In genomic region chr9:91163773-91164471, GRCh38 we compare ENCODE assay signal across 8 cellular contexts.
DNase-seq lines count a peak whose midpoint lies in the region; ATAC-seq, FAIRE-seq and TF ChIP-seq lines count a peak whose summit lies in the region.

No MANE protein-coding gene starts in this region.

- peak overlapping the region; percentile 0 for H3K4me3 ChIP-seq in CD8-positive, alpha-beta memory T cell (ENCODE audit: low read length)

- no peak for TF ChIP-seq CTCF in nephron progenitor cell (IDR thresholded peaks at IDR 0.05)

- H3K27me3 Mint-ChIP-seq in CD8-positive, alpha-beta memory T cell: no peaks in the 10 kb centered on the region
- no peaks in the 10 kb centered on the region for H3K27me3 Mint-ChIP-seq in activated naive CD8-positive, alpha-beta T cell treated with anti-CD3 and anti-CD28 coated beads, Interleukin-2, amount 10 ng/mL, durations not matched to agents 7 days and 5 days
- peaks cover 6% of the 10 kb centered on the region for H3K27me3 Mint-ChIP-seq in nephron progenitor cell (ENCODE audit: low read depth, poor library complexity)

- no peaks in the 10 kb centered on the region for H3K9me3 Mint-ChIP-seq in CD8-positive, alpha-beta memory T cell
- H3K9me3 Mint-ChIP-seq in activated naive CD8-positive, alpha-beta T cell treated with anti-CD3 and anti-CD28 coated beads, Interleukin-2, amount 10 ng/mL, durations not matched to agents 7 days and 5 days: peaks cover 2% of the 10 kb centered on the region
- H3K9me3 Mint-ChIP-seq in nephron progenitor cell: no peaks in the 10 kb centered on the region

- H3K36me3 ChIP-seq in CD8-positive, alpha-beta memory T cell (ENCODE audit: insufficient read depth, low read length): no peaks in the 10 kb centered on the region

- CTCF ChIA-PET in CD8-positive, alpha-beta memory T cell (lab: Charles Lee): interaction anchor here (0.9 kb wide), 1 partner anchor 263 kb away, joined by 3 read pairs; no protein-coding TSS in a partner anchor

- H3K4me1 Mint-ChIP-seq in CD8-positive, alpha-beta memory T cell: peaks cover 44 to 64% (median 48%) of the 10 kb centered on the region in 3 donors
- H3K4me1 Mint-ChIP-seq in activated naive CD8-positive, alpha-beta T cell treated with anti-CD3 and anti-CD28 coated beads, Interleukin-2, amount 10 ng/mL, durations not matched to agents 7 days and 5 days: peaks cover 56% of the 10 kb centered on the region
- H3K4me1 Mint-ChIP-seq in nephron progenitor cell: peaks cover 30% of the 10 kb centered on the region

- H3K4me3 Mint-ChIP-seq in CD8-positive, alpha-beta memory T cell: peak overlapping the region; percentile 35 to 91 (median 72)
- H3K4me3 Mint-ChIP-seq in activated naive CD8-positive, alpha-beta T cell treated with anti-CD3 and anti-CD28 coated beads, Interleukin-2, amount 10 ng/mL, durations not matched to agents 7 days and 5 days: peak overlapping the region; percentile 74
- H3K4me3 Mint-ChIP-seq in nephron progenitor cell: no peak overlapping the region

- peak overlapping the region; percentile 34 for H3K27ac ChIP-seq in CD8-positive, alpha-beta memory T cell (ENCODE audit: low read depth, low read length)

- no peak for FAIRE-seq in RCC 7860 (lab: Jason Lieb, UNC)

- no peaks in the 10 kb centered on the region for H3K27me3 ChIP-seq in CD8-positive, alpha-beta memory T cell (ENCODE audit: insufficient read depth, low read length, poor library complexity, severe bottlenecking)

- ATAC-seq in HG03108 (IDR thresholded peaks at IDR 0.05; ENCODE audit: unreplicated experiment): peak; percentile 48
- ATAC-seq in activated naive CD8-positive, alpha-beta T cell treated with anti-CD3 and anti-CD28 coated beads, Interleukin-2, amount 10 ng/mL, durations not matched to agents 7 days and 5 days (ENCODE audit: low read depth): peak; percentile 38
- no peak for ATAC-seq in HG03025 (IDR thresholded peaks at IDR 0.05; ENCODE audit: low FRiP score, unreplicated experiment)

- H3K4me1 ChIP-seq in CD8-positive, alpha-beta memory T cell (ENCODE audit: insufficient read depth, low read length): peaks cover 41% of the 10 kb centered on the region

- H3K9me3 ChIP-seq in CD8-positive, alpha-beta memory T cell (ENCODE audit: low read length): no peaks in the 10 kb centered on the region

- POLR2A ChIA-PET in CD8-positive, alpha-beta memory T cell (lab: Charles Lee): interaction anchor here (0.7 to 2.6 kb wide), 3 partner anchors 10 to 14 kb away, joined by 3 to 10 read pairs (median 3); no protein-coding TSS in a partner anchor
- POLR2A ChIA-PET in activated naive CD8-positive, alpha-beta T cell treated with anti-CD3 and anti-CD28 coated beads, Interleukin-2, amount 10 ng/mL, durations not matched to agents 7 days and 5 days (lab: Charles Lee): interaction anchor here (0.6 to 4.3 kb wide), 14 partner anchors 11 to 260 kb away, joined by 3 to 56 read pairs (median 8); no protein-coding TSS in a partner anchor

- peaks cover 0 to 2% (median 0%) of the 10 kb centered on the region in 3 donors for H3K36me3 Mint-ChIP-seq in CD8-positive, alpha-beta memory T cell
- peaks cover 6% of the 10 kb centered on the region for H3K36me3 Mint-ChIP-seq in activated naive CD8-positive, alpha-beta T cell treated with anti-CD3 and anti-CD28 coated beads, Interleukin-2, amount 10 ng/mL, durations not matched to agents 7 days and 5 days
- H3K36me3 Mint-ChIP-seq in nephron progenitor cell (ENCODE audit: low read depth): no peaks in the 10 kb centered on the region

- DNase-seq in CD8-positive, alpha-beta memory T cell: no peak
- DNase-seq in activated naive CD8-positive, alpha-beta T cell treated with anti-CD3 and anti-CD28 coated beads, Interleukin-2, amount 10 ng/mL, durations not matched to agents 7 days and 5 days: peak; percentile 65
- DNase-seq in nephron progenitor cell (no peak), RCC 7860 (ENCODE audit: low spot score) (no peak), NCI-H1092 treated with DMSO at 0.1 percent for 48 hours (lab: John Stamatoyannopoulos, UW) (no peak)
- DNase-seq in stimulated activated CD4-positive, alpha-beta T cell treated with anti-CD3 and anti-CD28 coated beads, Interleukin-12 subunit alpha, Interleukin-12 subunit beta, amount 100 ng/mL, for 4 hours: no peak

- peak overlapping the region; percentile 57 to 93 (median 74) for H3K27ac Mint-ChIP-seq in CD8-positive, alpha-beta memory T cell
- H3K27ac Mint-ChIP-seq in activated naive CD8-positive, alpha-beta T cell treated with anti-CD3 and anti-CD28 coated beads, Interleukin-2, amount 10 ng/mL, durations not matched to agents 7 days and 5 days: peak overlapping the region; percentile 90
- H3K27ac Mint-ChIP-seq in nephron progenitor cell: peak overlapping the region; percentile 92
